ENCODE assay signal across 14 cellular contexts in the genomic region with DNA sequence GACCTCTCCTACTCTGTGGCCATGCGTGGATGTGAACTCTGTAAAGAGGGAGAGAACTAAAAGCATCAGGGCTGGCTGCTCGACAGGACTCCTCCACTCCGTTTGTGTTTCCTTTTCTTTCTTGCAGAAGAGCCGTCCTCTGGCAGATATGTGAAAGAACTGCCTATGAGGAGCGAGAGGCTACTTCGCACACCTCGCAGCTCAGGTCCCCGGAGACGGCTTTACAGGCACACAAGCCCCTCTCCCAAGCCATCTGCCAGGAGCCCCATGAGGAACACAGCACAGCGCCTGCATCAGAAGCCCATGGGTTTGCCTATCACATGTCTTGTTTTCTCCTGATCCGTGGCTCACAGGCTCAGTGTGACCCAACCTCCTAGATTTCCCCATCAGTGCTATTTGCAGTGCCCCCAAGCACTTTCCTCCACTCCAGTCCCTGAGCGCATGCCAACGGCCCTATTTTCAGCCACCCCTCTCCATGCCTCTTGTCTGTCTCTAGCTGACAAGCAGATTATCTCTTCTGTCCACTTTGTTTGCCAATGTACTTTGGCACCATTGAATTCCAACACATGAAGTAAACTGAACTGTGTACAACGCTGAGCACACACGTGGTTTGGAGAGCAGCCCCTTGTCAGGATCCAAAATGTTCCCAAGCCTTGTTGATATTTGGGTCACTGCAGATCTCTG.
DNase-seq lines count a peak whose midpoint lies in the region; ATAC-seq and TF ChIP-seq lines count a peak whose summit lies in the region.
"Had no signal": no experiment of that assay in that cellular context is flagged by ENCODE, and none has a peak within 500 bp of the region (broad histone marks: within the 10 kb centered on the region; RNA-seq: fewer than 3 reads in every experiment).

No MANE protein-coding gene starts in this region.

- peak overlapping the region; percentile 98 for H4K91ac ChIP-seq in IMR-90 (ENCODE audit: insufficient read depth, low read depth, low read length)

- no peak for TF ChIP-seq CTCF in IMR-90 (conservative IDR thresholded peaks at IDR 0.05; ENCODE audit: low read depth, low read length)
- TF ChIP-seq CTCF in chondrocyte (IDR thresholded peaks at IDR 0.05): no peak
- TF ChIP-seq CTCF in liver (IDR thresholded peaks at IDR 0.05; ENCODE audit: low read depth, low read length, missing input control): no peak
- TF ChIP-seq CTCF in spleen (IDR thresholded peaks at IDR 0.05 in 8 of 11, conservative IDR thresholded peaks at IDR 0.05 in 3 of 11): no peak
- TF ChIP-seq CTCF in GM20000 (IDR thresholded peaks at IDR 0.05; ENCODE audit: extremely low read depth, missing control alignments): no peak

- intact Hi-C loops in IMR-90 (cut with micrococcal nuclease): loop anchor here (2.0 kb wide), 1 partner anchor 105 kb away; no protein-coding TSS in a partner anchor
- intact Hi-C loops in spleen (cut with DNase I; ENCODE audit: low total_unique reads): no loop called here
- intact Hi-C loops in activated CD4-positive, alpha-beta T cell treated with anti-CD3 and anti-CD28 coated beads, Interleukin-2, amount 10 ng/mL, durations not matched to agents 24 days and 14 days (cut with micrococcal nuclease): no loop called here

- H2BK120ac ChIP-seq in IMR-90 (ENCODE audit: low read depth, low read length): peak overlapping the region; percentile 100

- peak overlapping the region; percentile 100 for H2BK5ac ChIP-seq in IMR-90 (ENCODE audit: low read depth, low read length, poor library complexity, severe bottlenecking)

- H3K36me3 ChIP-seq in IMR-90 (ENCODE audit: control insufficient read depth, insufficient read depth, low read length) (no peaks in the 10 kb centered on the region), liver (ENCODE audit: control insufficient read depth in 4 of 4, insufficient read depth in 3 of 4, low read depth in 1 of 4, low read length in 3 of 4) (no peaks in the 10 kb centered on the region), spleen (no peaks in the 10 kb centered on the region)

- H3K27me3 ChIP-seq in IMR-90 (ENCODE audit: control insufficient read depth, insufficient read depth, low read length): no peaks in the 10 kb centered on the region
- H3K27me3 ChIP-seq in liver (ENCODE audit: control insufficient read depth in 4 of 4, insufficient read depth in 4 of 4, low read length in 3 of 4): no peaks in the 10 kb centered on the region
- no peaks in the 10 kb centered on the region for H3K27me3 ChIP-seq in spleen (replicated peaks in 1 of 7)

- H2BK15ac ChIP-seq in IMR-90 (ENCODE audit: low read depth, low read length): peak overlapping the region; percentile 99

- no peak overlapping the region for H3K9ac ChIP-seq in IMR-90 (ENCODE audit: low read depth, low read length)
- H3K9ac ChIP-seq in liver (ENCODE audit: low read depth in 1 of 2, low read length in 2 of 2): peak overlapping the region; percentile 30 to 60

- peak overlapping the region; percentile 96 for H3K27ac Mint-ChIP-seq in chondrocyte (ENCODE audit: unreplicated experiment)
- no peak overlapping the region for H3K27ac Mint-ChIP-seq in activated CD4-positive, alpha-beta T cell treated with anti-CD3 and anti-CD28 coated beads, Interleukin-2, amount 10 ng/mL, durations not matched to agents 24 days and 14 days
- H3K27ac Mint-ChIP-seq: naive thymus-derived CD4-positive, alpha-beta T cell had no signal

- peak overlapping the region; percentile 89 for H3K23ac ChIP-seq in IMR-90 (ENCODE audit: low read depth, low read length)

- peak overlapping the region; percentile 98 for H3K4ac ChIP-seq in IMR-90 (ENCODE audit: low read depth, low read length)

- ATAC-seq in IMR-90 (ENCODE audit: low read depth) (no peak), GM21360 (IDR thresholded peaks at IDR 0.05; ENCODE audit: unreplicated experiment) (no peak)
- ATAC-seq: naive thymus-derived CD4-positive, alpha-beta T cell had no signal

- POLR2A ChIA-PET in IMR-90 (lab: Charles Lee; ENCODE audit: unreplicated experiment): no interaction called here

- H2AFZ ChIP-seq in IMR-90 (replicated peaks; ENCODE audit: low read length, poor library complexity): peak overlapping the region; percentile 66

- H3K56ac ChIP-seq in IMR-90 (ENCODE audit: extremely low read depth, insufficient read depth, low read length): peak overlapping the region; percentile 27; the same call in 1 of the 2 replicates

- H3K4me1 Mint-ChIP-seq in chondrocyte (ENCODE audit: low read depth): peaks cover 44% of the 10 kb centered on the region
- H3K4me1 Mint-ChIP-seq in activated CD4-positive, alpha-beta T cell treated with anti-CD3 and anti-CD28 coated beads, Interleukin-2, amount 10 ng/mL, durations not matched to agents 24 days and 14 days: peaks cover 5% of the 10 kb centered on the region
- H3K4me1 Mint-ChIP-seq: naive thymus-derived CD4-positive, alpha-beta T cell had no signal

- no peaks in the 10 kb centered on the region for H4K20me1 ChIP-seq in IMR-90 (ENCODE audit: insufficient read depth, low read length)

- TF ChIP-seq POLR2A in IMR-90 (IDR thresholded peaks at IDR 0.05; ENCODE audit: low read depth, low read length) (no peak), spleen (IDR thresholded peaks at IDR 0.05) (no peak)

- H3K9me3 Mint-ChIP-seq in chondrocyte (ENCODE audit: low read depth): no peaks in the 10 kb centered on the region
- H3K9me3 Mint-ChIP-seq in activated CD4-positive, alpha-beta T cell treated with anti-CD3 and anti-CD28 coated beads, Interleukin-2, amount 10 ng/mL, durations not matched to agents 24 days and 14 days: no peaks in the 10 kb centered on the region
- H3K9me3 Mint-ChIP-seq: naive thymus-derived CD4-positive, alpha-beta T cell had no signal

- peaks cover 15% of the 10 kb centered on the region for H3K4me1 ChIP-seq in IMR-90 (ENCODE audit: control insufficient read depth, insufficient read depth, low read length)
- H3K4me1 ChIP-seq in liver (ENCODE audit: control insufficient read depth in 4 of 4, insufficient read depth in 4 of 4, low read length in 3 of 4): peaks cover 2 to 32% (median 21%) of the 10 kb centered on the region in 4 donors
- peaks cover 0 to 9% (median 2%) of the 10 kb centered on the region in 6 donors for H3K4me1 ChIP-seq in spleen

- H3K9me3 ChIP-seq in IMR-90 (ENCODE audit: control insufficient read depth, insufficient read depth, low read length): no peaks in the 10 kb centered on the region
- no peaks in the 10 kb centered on the region for H3K9me3 ChIP-seq in liver (ENCODE audit: control insufficient read depth in 4 of 4, low read length in 3 of 4)
- no peaks in the 10 kb centered on the region for H3K9me3 ChIP-seq in spleen

- H3K27ac ChIP-seq in IMR-90 (ENCODE audit: insufficient read depth, low read length) (peak overlapping the region; percentile 59), liver (ENCODE audit: low read depth in 1 of 2, low read length in 2 of 2) (peak overlapping the region; percentile 83 to 88), spleen (no peak overlapping the region)
- H3K27ac ChIP-seq: SK-N-MC had no signal

- H3K4me3 Mint-ChIP-seq in chondrocyte (ENCODE audit: unreplicated experiment): no peak overlapping the region
- H3K4me3 Mint-ChIP-seq in activated CD4-positive, alpha-beta T cell treated with anti-CD3 and anti-CD28 coated beads, Interleukin-2, amount 10 ng/mL, durations not matched to agents 24 days and 14 days: no peak overlapping the region
- H3K4me3 Mint-ChIP-seq: naive thymus-derived CD4-positive, alpha-beta T cell had no signal

- peak overlapping the region; percentile 67 for H2AK9ac ChIP-seq in IMR-90 (replicated peaks; ENCODE audit: low read depth, low read length, poor library complexity)

- H4K5ac ChIP-seq in IMR-90 (ENCODE audit: low read depth, low read length): peak overlapping the region; percentile 84

- H3K4me3 ChIP-seq in IMR-90 (ENCODE audit: insufficient read depth, low read depth, low read length) (no peak overlapping the region), liver (ENCODE audit: low read depth in 1 of 3, low read length in 3 of 3) (peak overlapping the region; percentile 4 to 22 (median 21)), spleen (no peak overlapping the region)
- H3K4me3 ChIP-seq: SK-N-MC had no signal

- no peaks in the 10 kb centered on the region for H3K36me3 Mint-ChIP-seq in chondrocyte (ENCODE audit: low read depth)
- H3K36me3 Mint-ChIP-seq in activated CD4-positive, alpha-beta T cell treated with anti-CD3 and anti-CD28 coated beads, Interleukin-2, amount 10 ng/mL, durations not matched to agents 24 days and 14 days (ENCODE audit: low read depth): no peaks in the 10 kb centered on the region
- H3K36me3 Mint-ChIP-seq: naive thymus-derived CD4-positive, alpha-beta T cell had no signal

- no peak for TF ChIP-seq RAD21 in IMR-90 (IDR thresholded peaks at IDR 0.05; ENCODE audit: low read length)
- TF ChIP-seq RAD21 in liver (IDR thresholded peaks at IDR 0.05): peak; percentile 35 to 51

- dilution Hi-C loops in IMR-90 (cut with HindIII; ENCODE audit: low sequenced_read_pairs, unreplicated experiment): no loop called here

- H3K79me1 ChIP-seq in IMR-90 (ENCODE audit: low read depth in 1 of 2, low read length in 2 of 2): peaks cover 0 to 21% of the 10 kb centered on the region in 2 experiments; a peak in 3 of 4 replicates

- H3K14ac ChIP-seq in IMR-90 (replicated peaks; ENCODE audit: low read depth, low read length): peak overlapping the region; percentile 92

- peak overlapping the region; percentile 97 for H3K18ac ChIP-seq in IMR-90 (ENCODE audit: low read depth, low read length)

- CTCF ChIA-PET in IMR-90 (lab: Yijun Ruan, JAX): no interaction called here

- peak overlapping the region; percentile 100 for H2BK20ac ChIP-seq in IMR-90 (ENCODE audit: low read depth, low read length)

- no TSS peak for BruUV-seq in IMR-90 (replicated peaks; lab: Mats Ljungman, UMichigan)

- 87% methylated on average over 8 of the region's 15 CpGs; no CpG with 5 or more reads in 1 of the 2 experiments for WGBS in IMR-90 (ENCODE audit: extremely low coverage in 2 of 2, insufficient read length in 1 of 2), 2 experiments
- 37% methylated on average over 15 of the region's 15 CpGs for WGBS in liver
- WGBS in spleen, 5 donors: 74 to 90% (median 79%) methylated on average over 14 to 15 of the region's 15 CpGs

- no peak for DNase-seq in IMR-90
- DNase-seq in chondrocyte (ENCODE audit: low spot score): no peak
- peak; percentile 63 for DNase-seq in spleen
- no peak for DNase-seq in GM20000 (ENCODE audit: low spot score)
- no peak for DNase-seq in stimulated activated CD4-positive, alpha-beta T cell treated with anti-CD3 and anti-CD28 coated beads, Interleukin-2, amount 100 ng/mL, for 48 hours
- no peak for DNase-seq in activated CD4-positive, alpha-beta T cell treated with anti-CD3 and anti-CD28 coated beads, Interleukin-2, amount 10 ng/mL, durations not matched to agents 24 days and 14 days
- DNase-seq: activated CD8-positive, alpha-beta memory T cell treated with anti-CD3 and anti-CD28 coated beads for 24 hours; anterior cingulate cortex; GOT3; naive thymus-derived CD4-positive, alpha-beta T cell; NCI-H2081 treated with DMSO at 0.1 percent for 48 hours had no signal

- H2AK5ac ChIP-seq in IMR-90 (ENCODE audit: low read depth, low read length): peak overlapping the region; percentile 98

- H3K27me3 Mint-ChIP-seq in chondrocyte (ENCODE audit: low read depth): no peaks in the 10 kb centered on the region
- peaks cover 38% of the 10 kb centered on the region for H3K27me3 Mint-ChIP-seq in activated CD4-positive, alpha-beta T cell treated with anti-CD3 and anti-CD28 coated beads, Interleukin-2, amount 10 ng/mL, durations not matched to agents 24 days and 14 days

- peaks cover 7% of the 10 kb centered on the region for H3K9me1 ChIP-seq in IMR-90 (ENCODE audit: insufficient read depth, low read length)

- in situ Hi-C loops in IMR-90 (cut with MboI; ENCODE audit: low sequenced_read_pairs): loop anchor here (5.0 to 10.0 kb wide), 2 partner anchors 417 to 879 kb away; no protein-coding TSS in a partner anchor

- H4K8ac ChIP-seq in IMR-90 (ENCODE audit: low read depth in 2 of 2, low read length in 2 of 2): peak overlapping the region; percentile 94 to 97

- H3K4me2 ChIP-seq in IMR-90 (ENCODE audit: low read depth, low read length): no peak overlapping the region

Comparison
In these comparisons a context has a peak if more than half of its experiments do, and no peak if none do; other contexts are left out.
1. H3K27ac ChIP-seq: peak in IMR-90 (single experiment) and liver (2 of 2); none in spleen (0 of 8).
2. H3K4me3 ChIP-seq: peak in liver (3 of 3); none in IMR-90 (single experiment) and spleen (0 of 8).